Comparison of ENCODE assay signal across 33 cellular contexts in genomic region chr5:163758283-163758711, GRCh38.
A peak's percentile ranks its signal among the peaks of the same experiment; 100 is the strongest.
DNase-seq lines count a peak whose midpoint lies in the region; ATAC-seq, FAIRE-seq and TF ChIP-seq lines count a peak whose summit lies in the region.
"Had no signal": no experiment of that assay in that cellular context is flagged by ENCODE, and none has a peak within 500 bp of the region (broad histone marks: within the 10 kb centered on the region; RNA-seq: fewer than 3 reads in every experiment).

No MANE protein-coding gene starts in this region.

- no peaks in the 10 kb centered on the region for H4K20me1 ChIP-seq in astrocyte (ENCODE audit: insufficient read depth, low read length)

- no peak overlapping the region for H3K27ac ChIP-seq in astrocyte (ENCODE audit: low read depth, low read length)
- H3K27ac ChIP-seq in suprapubic skin: no peak overlapping the region
- H3K27ac ChIP-seq in naive thymus-derived CD4-positive, alpha-beta T cell (ENCODE audit: low read depth, low read length): no peak overlapping the region
- H3K27ac ChIP-seq in tibial nerve: no peak overlapping the region
- H3K27ac ChIP-seq: colonic mucosa, hepatocyte, pancreas, right atrium auricular region, SJCRH30, vagina, WERI-Rb-1 had no signal

- H3K36me3 Mint-ChIP-seq in astrocyte (ENCODE audit: low read depth, unreplicated experiment): no peaks in the 10 kb centered on the region
- no peaks in the 10 kb centered on the region for H3K36me3 Mint-ChIP-seq in naive thymus-derived CD4-positive, alpha-beta T cell
- H3K36me3 Mint-ChIP-seq: activated naive CD4-positive, alpha-beta T cell treated with anti-CD3 and anti-CD28 coated beads, Interleukin-2, amount 50 U/mL, for 24 hours; CD4-positive, alpha-beta memory T cell had no signal

- H3K27me3 ChIP-seq in astrocyte (ENCODE audit: insufficient read depth, low read length) (no peaks in the 10 kb centered on the region), suprapubic skin (no peaks in the 10 kb centered on the region), tibial nerve (no peaks in the 10 kb centered on the region)
- H3K27me3 ChIP-seq in naive thymus-derived CD4-positive, alpha-beta T cell (ENCODE audit: control insufficient read depth in 2 of 2, insufficient read depth in 2 of 2, low read length in 2 of 2): no peaks in the 10 kb centered on the region
- H3K27me3 ChIP-seq: colonic mucosa, pancreas, right atrium auricular region, SJCRH30, vagina had no signal

- H3K4me1 ChIP-seq in astrocyte (ENCODE audit: insufficient read depth, low read length): peaks cover 6% of the 10 kb centered on the region
- H3K4me1 ChIP-seq in suprapubic skin: no peaks in the 10 kb centered on the region
- H3K4me1 ChIP-seq in naive thymus-derived CD4-positive, alpha-beta T cell (ENCODE audit: control insufficient read depth in 2 of 2, insufficient read depth in 2 of 2, low read length in 2 of 2): no peaks in the 10 kb centered on the region
- no peaks in the 10 kb centered on the region for H3K4me1 ChIP-seq in tibial nerve
- H3K4me1 ChIP-seq: colonic mucosa, pancreas, right atrium auricular region, SJCRH30, vagina had no signal

- H3K36me3 ChIP-seq in astrocyte (ENCODE audit: insufficient read depth, low read length): no peaks in the 10 kb centered on the region
- H3K36me3 ChIP-seq in suprapubic skin: no peaks in the 10 kb centered on the region
- H3K36me3 ChIP-seq in naive thymus-derived CD4-positive, alpha-beta T cell (ENCODE audit: control insufficient read depth in 2 of 3, insufficient read depth in 3 of 3, low read length in 3 of 3): no peaks in the 10 kb centered on the region
- no peaks in the 10 kb centered on the region for H3K36me3 ChIP-seq in tibial nerve
- H3K36me3 ChIP-seq: colonic mucosa, pancreas, right atrium auricular region, SJCRH30, vagina, WERI-Rb-1 had no signal

- no peak overlapping the region for H3K27ac Mint-ChIP-seq in astrocyte (ENCODE audit: unreplicated experiment)
- no peak overlapping the region for H3K27ac Mint-ChIP-seq in naive thymus-derived CD4-positive, alpha-beta T cell
- H3K27ac Mint-ChIP-seq: activated naive CD4-positive, alpha-beta T cell treated with anti-CD3 and anti-CD28 coated beads, Interleukin-2, amount 50 U/mL, for 24 hours; activated T-helper 2 cell treated with anti-CD3 and anti-CD28 coated beads, Interferon-gamma antibody, Interleukin-2, Interleukin-4, amounts not matched to agents 10 μg/mL and 5 μg/mL and 100 μg/mL, durations not matched to agents 14 hours and 24 hours and 36 hours; B cell; stimulated activated naive CD8-positive, alpha-beta T cell treated with anti-CD3 and anti-CD28 coated beads, Interleukin-15, Interleukin-2, amounts not matched to agents 100 ng/mL and 50 ng/mL, for 24 hours had no signal

- WGBS in suprapubic skin: 49% methylated on average over 2 of the region's 2 CpGs
- 35 to 41% methylated on average over 2 of the region's 2 CpGs for WGBS in tibial nerve, 2 donors

- peaks cover 3% of the 10 kb centered on the region for H3K27me3 Mint-ChIP-seq in astrocyte (ENCODE audit: low read depth, unreplicated experiment)
- H3K27me3 Mint-ChIP-seq in naive thymus-derived CD4-positive, alpha-beta T cell: peaks cover 0 to 4% (median 0%) of the 10 kb centered on the region in 5 donors
- H3K27me3 Mint-ChIP-seq: CD4-positive, alpha-beta memory T cell; stimulated activated naive CD8-positive, alpha-beta T cell treated with anti-CD3 and anti-CD28 coated beads, Interleukin-15, Interleukin-2, amounts not matched to agents 100 ng/mL and 50 ng/mL, for 24 hours had no signal

- H3K4me3 Mint-ChIP-seq in astrocyte (ENCODE audit: unreplicated experiment): no peak overlapping the region
- H3K4me3 Mint-ChIP-seq in naive thymus-derived CD4-positive, alpha-beta T cell: no peak overlapping the region
- H3K4me3 Mint-ChIP-seq: activated naive CD4-positive, alpha-beta T cell treated with anti-CD3 and anti-CD28 coated beads, Interleukin-2, amount 50 U/mL, for 24 hours; CD4-positive, alpha-beta memory T cell; GM23338; neural crest cell; stimulated activated naive CD8-positive, alpha-beta T cell treated with anti-CD3 and anti-CD28 coated beads, Interleukin-15, Interleukin-2, amounts not matched to agents 100 ng/mL and 50 ng/mL, for 24 hours had no signal

- no peak overlapping the region for H3K4me3 ChIP-seq in astrocyte (ENCODE audit: insufficient read depth, low read depth, low read length)
- H3K4me3 ChIP-seq in fibroblast of pulmonary artery (replicated peaks; ENCODE audit: low read depth, low read length): no peak overlapping the region
- no peak overlapping the region for H3K4me3 ChIP-seq in suprapubic skin
- H3K4me3 ChIP-seq in naive thymus-derived CD4-positive, alpha-beta T cell (ENCODE audit: low read length): no peak overlapping the region
- no peak overlapping the region for H3K4me3 ChIP-seq in tibial nerve
- H3K4me3 ChIP-seq: colonic mucosa, GM23338, hepatocyte, lung, pancreas, right atrium auricular region, SJCRH30, vagina had no signal

- no peaks in the 10 kb centered on the region for H3K4me1 Mint-ChIP-seq in astrocyte (ENCODE audit: low read depth, unreplicated experiment)
- H3K4me1 Mint-ChIP-seq in naive thymus-derived CD4-positive, alpha-beta T cell: peaks cover 0 to 5% (median 0%) of the 10 kb centered on the region in 7 donors
- H3K4me1 Mint-ChIP-seq: activated naive CD4-positive, alpha-beta T cell treated with anti-CD3 and anti-CD28 coated beads, Interleukin-2, amount 50 U/mL, for 24 hours; CD4-positive, alpha-beta memory T cell; GM23338; neural crest cell had no signal

- H3K9me3 ChIP-seq in astrocyte (ENCODE audit: insufficient read depth, low read depth, low read length): no peaks in the 10 kb centered on the region
- H3K9me3 ChIP-seq in suprapubic skin: no peaks in the 10 kb centered on the region
- no peaks in the 10 kb centered on the region for H3K9me3 ChIP-seq in naive thymus-derived CD4-positive, alpha-beta T cell (ENCODE audit: control insufficient read depth in 2 of 3, low read length in 3 of 3)
- no peaks in the 10 kb centered on the region for H3K9me3 ChIP-seq in tibial nerve
- H3K9me3 ChIP-seq: colonic mucosa, pancreas, right atrium auricular region, SJCRH30, vagina had no signal

- TF ChIP-seq POLR2A in suprapubic skin (IDR thresholded peaks at IDR 0.05) (no peak), tibial nerve (IDR thresholded peaks at IDR 0.05) (no peak)

- no peak overlapping the region for H2AFZ ChIP-seq in astrocyte (ENCODE audit: low read depth, low read length)
- H2AFZ ChIP-seq: GM23338, hepatocyte had no signal

- no peak overlapping the region for H3K9ac ChIP-seq in astrocyte (ENCODE audit: low read length)

- no peak overlapping the region for H3K4me2 ChIP-seq in astrocyte (ENCODE audit: low read length)
- H3K4me2 ChIP-seq: GM23338, hepatocyte had no signal

- no peak for FAIRE-seq in astrocyte (lab: Jason Lieb, UNC)
- FAIRE-seq: bronchial epithelial cell, frontal cortex, pancreas had no signal

- intact Hi-C loops in naive thymus-derived CD4-positive, alpha-beta T cell (cut with micrococcal nuclease): no loop called here

- CTCF ChIA-PET in naive thymus-derived CD4-positive, alpha-beta T cell (lab: Charles Lee): no interaction called here

- H3K9me3 Mint-ChIP-seq in astrocyte (ENCODE audit: unreplicated experiment): no peaks in the 10 kb centered on the region
- H3K9me3 Mint-ChIP-seq in naive thymus-derived CD4-positive, alpha-beta T cell: peaks cover 0 to 8% (median 2%) of the 10 kb centered on the region in 11 donors
- H3K9me3 Mint-ChIP-seq: activated T-helper 2 cell treated with anti-CD3 and anti-CD28 coated beads, Interferon-gamma antibody, Interleukin-2, Interleukin-4, amounts not matched to agents 10 μg/mL and 5 μg/mL and 100 μg/mL, durations not matched to agents 14 hours and 24 hours and 36 hours; GM23338; neural crest cell had no signal

- H3K79me2 ChIP-seq in astrocyte (ENCODE audit: insufficient read depth, low read length): no peaks in the 10 kb centered on the region
- H3K79me2 ChIP-seq: hepatocyte had no signal

- TF ChIP-seq CTCF in astrocyte (IDR thresholded peaks at IDR 0.05; ENCODE audit: insufficient read depth, low read depth, low read length) (no peak), fibroblast of pulmonary artery (IDR thresholded peaks at IDR 0.05; ENCODE audit: low read length, missing control alignments) (no peak), suprapubic skin (IDR thresholded peaks at IDR 0.05) (no peak), tibial nerve (IDR thresholded peaks at IDR 0.05) (no peak)

- DNase-seq in EL: peak; percentile 13
- DNase-seq in astrocyte (ENCODE audit: low read depth): peak; percentile 24
- peak; percentile 56 for DNase-seq in fibroblast of pulmonary artery (ENCODE audit: low read depth)
- DNase-seq in pulmonary artery endothelial cell (ENCODE audit: low read depth, low spot score): peak; percentile 73
- no peak for DNase-seq in suprapubic skin (ENCODE audit: low spot score in 2 of 2)
- DNase-seq in naive thymus-derived CD4-positive, alpha-beta T cell: no peak
- DNase-seq in NCI-H2107 (lab: John Stamatoyannopoulos, UW): no peak
- no peak for DNase-seq in tibial nerve (ENCODE audit: low spot score in 2 of 2)
- DNase-seq: ACHN; activated CD4-positive, alpha-beta T cell treated with anti-CD3 and anti-CD28 coated beads for 4 hours; amniotic stem cell; CD4-positive, alpha-beta memory T cell; colonic mucosa; KBM-7; NCI-H1436 treated with DMSO at 0.1 percent for 48 hours; NCI-H446 treated with DMSO at 0.1 percent for 48 hours; pancreas; SJCRH30; stimulated activated CD4-positive, alpha-beta T cell treated with anti-CD3 and anti-CD28 coated beads, Interleukin-2, amount 100 ng/mL, for 24 hours; T1000; WERI-Rb-1 had no signal

- POLR2A ChIA-PET in naive thymus-derived CD4-positive, alpha-beta T cell (lab: Charles Lee): no interaction called here

- ATAC-seq in naive thymus-derived CD4-positive, alpha-beta T cell: no peak
- ATAC-seq: GM23338, pancreas had no signal

- TF ChIP-seq EP300 in suprapubic skin (IDR thresholded peaks at IDR 0.05) (no peak), tibial nerve (IDR thresholded peaks at IDR 0.05) (no peak)

Comparison
In these comparisons a context has a peak if more than half of its experiments do, and no peak if none do; other contexts are left out.
1. DNase-seq: peak in EL (single experiment), astrocyte (single experiment), fibroblast of pulmonary artery (single experiment) and pulmonary artery endothelial cell (single experiment); none in suprapubic skin (0 of 2), naive thymus-derived CD4-positive, alpha-beta T cell (0 of 9), NCI-H2107 (single experiment) and tibial nerve (0 of 2).